8 cellular contexts compared by ENCODE assay signal in genomic region chr4:7042697-7043464, GRCh38. TPM values are rescaled to one million over a fixed set of nuclear protein-coding genes. Genes with fewer than 3 reads are reported as not detected.
DNase-seq lines count a peak whose midpoint lies in the region; ATAC-seq, FAIRE-seq and TF ChIP-seq lines count a peak whose summit lies in the region.

TSS of gene TADA2B (plus strand) at chr4:7043372. CDS start at chr4:7043580, 208 bp downstream.

- H3K9me3 Mint-ChIP-seq in natural killer cell treated with Interleukin-12 subunit alpha and Interleukin-12 subunit beta and Interleukin-15 and Interleukin-18, amount 100 ng/mL, for 72 hours: no peaks in the 10 kb centered on the region

- H3K4me3 ChIP-seq in RWPE2 (ENCODE audit: severe bottlenecking): peak within 1 kb of the TSS; percentile 50
- H3K4me3 ChIP-seq in fibroblast of pulmonary artery (replicated peaks; ENCODE audit: low read depth, low read length): peak within 1 kb of the TSS; percentile 85

- H3K27ac ChIP-seq in RWPE2 (ENCODE audit: poor library complexity, severe bottlenecking): peak within 1 kb of the TSS; percentile 43

- H3K4me3 Mint-ChIP-seq in natural killer cell treated with Interleukin-12 subunit alpha and Interleukin-12 subunit beta and Interleukin-15 and Interleukin-18, amount 100 ng/mL, for 72 hours: peak within 1 kb of the TSS; percentile 88

- TF ChIP-seq CTCF in RWPE2 (IDR thresholded peaks at IDR 0.05; ENCODE audit: poor library complexity, severe bottlenecking): peak; percentile 81
- no peak for TF ChIP-seq CTCF in fibroblast of pulmonary artery (IDR thresholded peaks at IDR 0.05; ENCODE audit: low read length, missing control alignments)

- no peaks in the 10 kb centered on the region for H3K36me3 Mint-ChIP-seq in natural killer cell treated with Interleukin-12 subunit alpha and Interleukin-12 subunit beta and Interleukin-15 and Interleukin-18, amount 100 ng/mL, for 72 hours

- H3K9me3 ChIP-seq in RWPE2 (ENCODE audit: severe bottlenecking): no peaks in the 10 kb centered on the region

- H3K4me1 ChIP-seq in RWPE2 (ENCODE audit: insufficient read depth, poor library complexity, severe bottlenecking): peaks cover 4% of the 10 kb centered on the region

- FAIRE-seq in H54 (lab: Jason Lieb, UNC): no peak

- peaks cover 38 to 47% of the 10 kb centered on the region in 2 donors for H3K4me1 Mint-ChIP-seq in natural killer cell treated with Interleukin-12 subunit alpha and Interleukin-12 subunit beta and Interleukin-15 and Interleukin-18, amount 100 ng/mL, for 72 hours (ENCODE audit: low read depth in 2 of 2)

- no peaks in the 10 kb centered on the region for H3K36me3 ChIP-seq in RWPE2 (ENCODE audit: low read depth)

- peak within 1 kb of the TSS; percentile 70 to 80 for H3K27ac Mint-ChIP-seq in natural killer cell treated with Interleukin-12 subunit alpha and Interleukin-12 subunit beta and Interleukin-15 and Interleukin-18, amount 100 ng/mL, for 72 hours

- TF ChIP-seq POLR2A in H54 (IDR thresholded peaks at IDR 0.05; ENCODE audit: low read depth, low read length): peak; percentile 60

- DNase-seq in ELR (ENCODE audit: low read depth) (peak; percentile 97), H54 (ENCODE audit: insufficient read length, low spot score) (peak; percentile 96), LoVo (ENCODE audit: low spot score) (peak; percentile 98), RWPE2 (ENCODE audit: low spot score) (peak; percentile 97), fibroblast of pulmonary artery (ENCODE audit: low read depth) (peak; percentile 98)
- peak; percentile 91 for DNase-seq in activated T-helper 9 cell treated with anti-CD3 and anti-CD28 coated beads, Interleukin-2, amount 50 U/mL, for 16 hours (ENCODE audit: low read depth)
- peak; percentile 98 for DNase-seq in natural killer cell treated with Interleukin-12 subunit alpha and Interleukin-12 subunit beta and Interleukin-15 and Interleukin-18, amount 100 ng/mL, for 72 hours (ENCODE audit: low spot score)
- DNase-seq in stimulated activated naive CD8-positive, alpha-beta T cell treated with anti-CD3 and anti-CD28 coated beads, Interleukin-15, Interleukin-2, amounts not matched to agents 100 U/mL and 50 U/mL, for 24 hours: peak; percentile 95

- ATAC-seq in RWPE2 (ENCODE audit: low read depth): peak; percentile 91
- peak; percentile 95 to 97 for ATAC-seq in natural killer cell treated with Interleukin-12 subunit alpha and Interleukin-12 subunit beta and Interleukin-15 and Interleukin-18, amount 100 ng/mL, for 72 hours
- peak; percentile 93 for ATAC-seq in stimulated activated naive CD8-positive, alpha-beta T cell treated with anti-CD3 and anti-CD28 coated beads, Interleukin-15, Interleukin-2, amounts not matched to agents 100 U/mL and 50 U/mL, for 24 hours

- no peaks in the 10 kb centered on the region for H3K27me3 ChIP-seq in RWPE2 (ENCODE audit: insufficient read depth, poor library complexity, severe bottlenecking)

- H3K27me3 Mint-ChIP-seq in natural killer cell treated with Interleukin-12 subunit alpha and Interleukin-12 subunit beta and Interleukin-15 and Interleukin-18, amount 100 ng/mL, for 72 hours: no peaks in the 10 kb centered on the region

RNA-seq across cellular contexts. Expression of gene TADA2B, which starts in this region (rescaled TPM):
- 10 to 100 TPM; 15.8 to 16.9 TPM for total RNA-seq in natural killer cell treated with Interleukin-12 subunit alpha and Interleukin-12 subunit beta and Interleukin-15 and Interleukin-18, amount 100 ng/mL, for 72 hours

Comparison
In these comparisons a context has a peak if more than half of its experiments do, and no peak if none do; other contexts are left out.
1. Peak in every context shown above with its lines: DNase-seq, ATAC-seq, H3K4me3 ChIP-seq and H3K27ac ChIP-seq.